1 cellular context compared by ENCODE assay signal in the genomic region with DNA sequence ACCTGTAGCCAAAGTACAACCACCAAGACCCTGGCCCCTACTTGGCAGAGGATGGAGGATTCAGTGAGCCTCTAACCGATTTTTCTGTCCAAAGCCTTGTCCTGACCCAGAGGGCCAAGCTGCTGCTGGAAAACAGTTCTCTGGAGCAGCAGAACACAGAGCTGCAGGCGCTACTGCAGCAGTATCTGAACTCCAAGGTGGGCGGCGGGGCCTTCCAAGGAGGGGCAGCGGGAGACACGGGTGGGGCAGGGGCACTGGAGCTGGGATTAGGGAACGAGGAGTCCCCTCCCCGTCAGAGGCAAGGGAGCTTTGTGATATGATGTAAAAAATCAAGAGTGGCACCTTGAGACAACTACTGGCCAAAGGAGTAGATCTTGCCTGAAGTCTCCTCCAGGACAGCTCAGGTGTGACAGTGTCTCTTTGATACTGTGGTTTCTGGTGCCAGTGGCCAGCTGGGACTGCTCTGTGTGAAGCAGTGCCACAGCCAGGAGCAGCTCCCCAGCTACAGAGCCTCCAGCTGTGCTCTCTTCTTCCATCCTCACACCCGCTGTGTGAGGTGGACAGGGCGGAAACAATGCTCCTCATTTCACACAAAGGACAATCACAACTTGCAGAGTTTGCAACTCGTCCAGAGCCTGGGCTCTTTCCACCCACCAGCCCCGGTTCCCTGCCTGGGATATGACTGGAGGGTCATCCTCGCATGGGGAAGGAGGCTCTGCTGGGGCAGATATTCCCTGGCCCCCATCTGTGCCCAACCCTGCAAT.
TF ChIP-seq lines count a peak whose summit lies in the region.

No MANE protein-coding gene starts in this region.

TF ChIP-seq in GM12878, 131 proteins besides CTCF, POLR2A, EP300 and RAD21:
- TF ChIP-seq, protein P1, sequence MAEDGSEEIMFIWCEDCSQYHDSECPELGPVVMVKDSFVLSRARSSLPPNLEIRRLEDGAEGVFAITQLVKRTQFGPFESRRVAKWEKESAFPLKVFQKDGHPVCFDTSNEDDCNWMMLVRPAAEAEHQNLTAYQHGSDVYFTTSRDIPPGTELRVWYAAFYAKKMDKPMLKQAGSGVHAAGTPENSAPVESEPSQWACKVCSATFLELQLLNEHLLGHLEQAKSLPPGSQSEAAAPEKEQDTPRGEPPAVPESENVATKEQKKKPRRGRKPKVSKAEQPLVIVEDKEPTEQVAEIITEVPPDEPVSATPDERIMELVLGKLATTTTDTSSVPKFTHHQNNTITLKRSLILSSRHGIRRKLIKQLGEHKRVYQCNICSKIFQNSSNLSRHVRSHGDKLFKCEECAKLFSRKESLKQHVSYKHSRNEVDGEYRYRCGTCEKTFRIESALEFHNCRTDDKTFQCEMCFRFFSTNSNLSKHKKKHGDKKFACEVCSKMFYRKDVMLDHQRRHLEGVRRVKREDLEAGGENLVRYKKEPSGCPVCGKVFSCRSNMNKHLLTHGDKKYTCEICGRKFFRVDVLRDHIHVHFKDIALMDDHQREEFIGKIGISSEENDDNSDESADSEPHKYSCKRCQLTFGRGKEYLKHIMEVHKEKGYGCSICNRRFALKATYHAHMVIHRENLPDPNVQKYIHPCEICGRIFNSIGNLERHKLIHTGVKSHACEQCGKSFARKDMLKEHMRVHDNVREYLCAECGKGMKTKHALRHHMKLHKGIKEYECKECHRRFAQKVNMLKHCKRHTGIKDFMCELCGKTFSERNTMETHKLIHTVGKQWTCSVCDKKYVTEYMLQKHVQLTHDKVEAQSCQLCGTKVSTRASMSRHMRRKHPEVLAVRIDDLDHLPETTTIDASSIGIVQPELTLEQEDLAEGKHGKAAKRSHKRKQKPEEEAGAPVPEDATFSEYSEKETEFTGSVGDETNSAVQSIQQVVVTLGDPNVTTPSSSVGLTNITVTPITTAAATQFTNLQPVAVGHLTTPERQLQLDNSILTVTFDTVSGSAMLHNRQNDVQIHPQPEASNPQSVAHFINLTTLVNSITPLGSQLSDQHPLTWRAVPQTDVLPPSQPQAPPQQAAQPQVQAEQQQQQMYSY (CRISPR knock-in tag; IDR thresholded peaks at IDR 0.05): no peak
- TF ChIP-seq, protein P2, sequence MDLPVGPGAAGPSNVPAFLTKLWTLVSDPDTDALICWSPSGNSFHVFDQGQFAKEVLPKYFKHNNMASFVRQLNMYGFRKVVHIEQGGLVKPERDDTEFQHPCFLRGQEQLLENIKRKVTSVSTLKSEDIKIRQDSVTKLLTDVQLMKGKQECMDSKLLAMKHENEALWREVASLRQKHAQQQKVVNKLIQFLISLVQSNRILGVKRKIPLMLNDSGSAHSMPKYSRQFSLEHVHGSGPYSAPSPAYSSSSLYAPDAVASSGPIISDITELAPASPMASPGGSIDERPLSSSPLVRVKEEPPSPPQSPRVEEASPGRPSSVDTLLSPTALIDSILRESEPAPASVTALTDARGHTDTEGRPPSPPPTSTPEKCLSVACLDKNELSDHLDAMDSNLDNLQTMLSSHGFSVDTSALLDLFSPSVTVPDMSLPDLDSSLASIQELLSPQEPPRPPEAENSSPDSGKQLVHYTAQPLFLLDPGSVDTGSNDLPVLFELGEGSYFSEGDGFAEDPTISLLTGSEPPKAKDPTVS (IDR thresholded peaks at IDR 0.05; ENCODE audit: low read depth, low read length): no peak
- TF ChIP-seq, protein P3, sequence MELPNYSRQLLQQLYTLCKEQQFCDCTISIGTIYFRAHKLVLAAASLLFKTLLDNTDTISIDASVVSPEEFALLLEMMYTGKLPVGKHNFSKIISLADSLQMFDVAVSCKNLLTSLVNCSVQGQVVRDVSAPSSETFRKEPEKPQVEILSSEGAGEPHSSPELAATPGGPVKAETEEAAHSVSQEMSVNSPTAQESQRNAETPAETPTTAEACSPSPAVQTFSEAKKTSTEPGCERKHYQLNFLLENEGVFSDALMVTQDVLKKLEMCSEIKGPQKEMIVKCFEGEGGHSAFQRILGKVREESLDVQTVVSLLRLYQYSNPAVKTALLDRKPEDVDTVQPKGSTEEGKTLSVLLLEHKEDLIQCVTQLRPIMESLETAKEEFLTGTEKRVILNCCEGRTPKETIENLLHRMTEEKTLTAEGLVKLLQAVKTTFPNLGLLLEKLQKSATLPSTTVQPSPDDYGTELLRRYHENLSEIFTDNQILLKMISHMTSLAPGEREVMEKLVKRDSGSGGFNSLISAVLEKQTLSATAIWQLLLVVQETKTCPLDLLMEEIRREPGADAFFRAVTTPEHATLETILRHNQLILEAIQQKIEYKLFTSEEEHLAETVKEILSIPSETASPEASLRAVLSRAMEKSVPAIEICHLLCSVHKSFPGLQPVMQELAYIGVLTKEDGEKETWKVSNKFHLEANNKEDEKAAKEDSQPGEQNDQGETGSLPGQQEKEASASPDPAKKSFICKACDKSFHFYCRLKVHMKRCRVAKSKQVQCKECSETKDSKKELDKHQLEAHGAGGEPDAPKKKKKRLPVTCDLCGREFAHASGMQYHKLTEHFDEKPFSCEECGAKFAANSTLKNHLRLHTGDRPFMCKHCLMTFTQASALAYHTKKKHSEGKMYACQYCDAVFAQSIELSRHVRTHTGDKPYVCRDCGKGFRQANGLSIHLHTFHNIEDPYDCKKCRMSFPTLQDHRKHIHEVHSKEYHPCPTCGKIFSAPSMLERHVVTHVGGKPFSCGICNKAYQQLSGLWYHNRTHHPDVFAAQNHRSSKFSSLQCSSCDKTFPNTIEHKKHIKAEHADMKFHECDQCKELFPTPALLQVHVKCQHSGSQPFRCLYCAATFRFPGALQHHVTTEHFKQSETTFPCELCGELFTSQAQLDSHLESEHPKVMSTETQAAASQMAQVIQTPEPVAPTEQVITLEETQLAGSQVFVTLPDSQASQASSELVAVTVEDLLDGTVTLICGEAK (IDR thresholded peaks at IDR 0.05; ENCODE audit: borderline replicate concordance): no peak
- TF ChIP-seq, protein P4, sequence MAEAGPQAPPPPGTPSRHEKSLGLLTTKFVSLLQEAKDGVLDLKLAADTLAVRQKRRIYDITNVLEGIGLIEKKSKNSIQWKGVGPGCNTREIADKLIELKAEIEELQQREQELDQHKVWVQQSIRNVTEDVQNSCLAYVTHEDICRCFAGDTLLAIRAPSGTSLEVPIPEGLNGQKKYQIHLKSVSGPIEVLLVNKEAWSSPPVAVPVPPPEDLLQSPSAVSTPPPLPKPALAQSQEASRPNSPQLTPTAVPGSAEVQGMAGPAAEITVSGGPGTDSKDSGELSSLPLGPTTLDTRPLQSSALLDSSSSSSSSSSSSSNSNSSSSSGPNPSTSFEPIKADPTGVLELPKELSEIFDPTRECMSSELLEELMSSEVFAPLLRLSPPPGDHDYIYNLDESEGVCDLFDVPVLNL (IDR thresholded peaks at IDR 0.05; ENCODE audit: low read depth, low read length): no peak
- TF ChIP-seq RBBP5 (conservative IDR thresholded peaks at IDR 0.05): no peak
- TF ChIP-seq, protein P5, sequence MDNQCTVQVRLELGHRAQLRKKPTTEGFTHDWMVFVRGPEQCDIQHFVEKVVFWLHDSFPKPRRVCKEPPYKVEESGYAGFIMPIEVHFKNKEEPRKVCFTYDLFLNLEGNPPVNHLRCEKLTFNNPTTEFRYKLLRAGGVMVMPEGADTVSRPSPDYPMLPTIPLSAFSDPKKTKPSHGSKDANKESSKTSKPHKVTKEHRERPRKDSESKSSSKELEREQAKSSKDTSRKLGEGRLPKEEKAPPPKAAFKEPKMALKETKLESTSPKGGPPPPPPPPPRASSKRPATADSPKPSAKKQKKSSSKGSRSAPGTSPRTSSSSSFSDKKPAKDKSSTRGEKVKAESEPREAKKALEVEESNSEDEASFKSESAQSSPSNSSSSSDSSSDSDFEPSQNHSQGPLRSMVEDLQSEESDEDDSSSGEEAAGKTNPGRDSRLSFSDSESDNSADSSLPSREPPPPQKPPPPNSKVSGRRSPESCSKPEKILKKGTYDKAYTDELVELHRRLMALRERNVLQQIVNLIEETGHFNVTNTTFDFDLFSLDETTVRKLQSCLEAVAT (IDR thresholded peaks at IDR 0.05): no peak
- TF ChIP-seq CHD1 (IDR thresholded peaks at IDR 0.05; ENCODE audit: low read depth, low read length): no peak
- TF ChIP-seq PML (IDR thresholded peaks at IDR 0.05; ENCODE audit: low read length): no peak
- no peak for TF ChIP-seq ZNF24 (IDR thresholded peaks at IDR 0.05)
- TF ChIP-seq, protein P6, sequence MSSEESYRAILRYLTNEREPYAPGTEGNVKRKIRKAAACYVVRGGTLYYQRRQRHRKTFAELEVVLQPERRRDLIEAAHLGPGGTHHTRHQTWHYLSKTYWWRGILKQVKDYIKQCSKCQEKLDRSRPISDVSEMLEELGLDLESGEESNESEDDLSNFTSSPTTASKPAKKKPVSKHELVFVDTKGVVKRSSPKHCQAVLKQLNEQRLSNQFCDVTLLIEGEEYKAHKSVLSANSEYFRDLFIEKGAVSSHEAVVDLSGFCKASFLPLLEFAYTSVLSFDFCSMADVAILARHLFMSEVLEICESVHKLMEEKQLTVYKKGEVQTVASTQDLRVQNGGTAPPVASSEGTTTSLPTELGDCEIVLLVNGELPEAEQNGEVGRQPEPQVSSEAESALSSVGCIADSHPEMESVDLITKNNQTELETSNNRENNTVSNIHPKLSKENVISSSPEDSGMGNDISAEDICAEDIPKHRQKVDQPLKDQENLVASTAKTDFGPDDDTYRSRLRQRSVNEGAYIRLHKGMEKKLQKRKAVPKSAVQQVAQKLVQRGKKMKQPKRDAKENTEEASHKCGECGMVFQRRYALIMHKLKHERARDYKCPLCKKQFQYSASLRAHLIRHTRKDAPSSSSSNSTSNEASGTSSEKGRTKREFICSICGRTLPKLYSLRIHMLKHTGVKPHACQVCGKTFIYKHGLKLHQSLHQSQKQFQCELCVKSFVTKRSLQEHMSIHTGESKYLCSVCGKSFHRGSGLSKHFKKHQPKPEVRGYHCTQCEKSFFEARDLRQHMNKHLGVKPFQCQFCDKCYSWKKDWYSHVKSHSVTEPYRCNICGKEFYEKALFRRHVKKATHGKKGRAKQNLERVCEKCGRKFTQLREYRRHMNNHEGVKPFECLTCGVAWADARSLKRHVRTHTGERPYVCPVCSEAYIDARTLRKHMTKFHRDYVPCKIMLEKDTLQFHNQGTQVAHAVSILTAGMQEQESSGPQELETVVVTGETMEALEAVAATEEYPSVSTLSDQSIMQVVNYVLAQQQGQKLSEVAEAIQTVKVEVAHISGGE (CRISPR knock-in tag; IDR thresholded peaks at IDR 0.05): no peak
